ENCODE assay signal across 1 cellular context in genomic region chr4:141636771-141637460, GRCh38.
TF ChIP-seq lines count a peak whose summit lies in the region.

No MANE protein-coding gene starts in this region.

TF ChIP-seq in GM12878, 131 proteins besides CTCF, POLR2A, EP300 and RAD21 (continued from another document):
- TF ChIP-seq, protein P1, sequence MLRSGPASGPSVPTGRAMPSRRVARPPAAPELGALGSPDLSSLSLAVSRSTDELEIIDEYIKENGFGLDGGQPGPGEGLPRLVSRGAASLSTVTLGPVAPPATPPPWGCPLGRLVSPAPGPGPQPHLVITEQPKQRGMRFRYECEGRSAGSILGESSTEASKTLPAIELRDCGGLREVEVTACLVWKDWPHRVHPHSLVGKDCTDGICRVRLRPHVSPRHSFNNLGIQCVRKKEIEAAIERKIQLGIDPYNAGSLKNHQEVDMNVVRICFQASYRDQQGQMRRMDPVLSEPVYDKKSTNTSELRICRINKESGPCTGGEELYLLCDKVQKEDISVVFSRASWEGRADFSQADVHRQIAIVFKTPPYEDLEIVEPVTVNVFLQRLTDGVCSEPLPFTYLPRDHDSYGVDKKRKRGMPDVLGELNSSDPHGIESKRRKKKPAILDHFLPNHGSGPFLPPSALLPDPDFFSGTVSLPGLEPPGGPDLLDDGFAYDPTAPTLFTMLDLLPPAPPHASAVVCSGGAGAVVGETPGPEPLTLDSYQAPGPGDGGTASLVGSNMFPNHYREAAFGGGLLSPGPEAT (IDR thresholded peaks at IDR 0.05; ENCODE audit: low read depth), result no peak
- TF ChIP-seq ESRRA (IDR thresholded peaks at IDR 0.05; ENCODE audit: low read length) (no peak), FOXM1 (IDR thresholded peaks at IDR 0.05; ENCODE audit: low read depth, low read length) (no peak), JUNB (IDR thresholded peaks at IDR 0.05) (no peak), NR2F1 (conservative IDR thresholded peaks at IDR 0.05) (no peak), PAX5 (IDR thresholded peaks at IDR 0.05; ENCODE audit: borderline replicate concordance, low read depth, low read length) (peak; percentile 83), CEBPZ (IDR thresholded peaks at IDR 0.05; ENCODE audit: low read depth, low read length) (no peak), CREB1 (IDR thresholded peaks at IDR 0.05; ENCODE audit: low read depth) (no peak), STAT1 (conservative IDR thresholded peaks at IDR 0.05) (no peak), POLR2AphosphoS5 (IDR thresholded peaks at IDR 0.05; ENCODE audit: low read length) (peak; percentile 37; the same call in 1 of the 2 replicates), IKZF2 (IDR thresholded peaks at IDR 0.05) (peak in 1 of 2 experiments; percentile 42; a peak in 2 of 4 replicates), GATAD2B (conservative IDR thresholded peaks at IDR 0.05; ENCODE audit: low read depth) (peak; percentile 44; the same call in 1 of the 2 replicates), CREM (IDR thresholded peaks at IDR 0.05; ENCODE audit: low read depth) (peak; percentile 3; the same call in 1 of the 2 replicates), SREBF1 (IDR thresholded peaks at IDR 0.05; ENCODE audit: low read length) (no peak), BRCA1 (IDR thresholded peaks at IDR 0.05; ENCODE audit: low read depth, low read length) (no peak), IKZF1 (conservative IDR thresholded peaks at IDR 0.05) (0 out of 2 replicates have a peak, but pooled peaks have one; percentile 63), RUNX3 (IDR thresholded peaks at IDR 0.05; ENCODE audit: low read length) (0 out of 2 replicates have a peak, but pooled peaks have one; percentile 10), E4F1 (IDR thresholded peaks at IDR 0.05; ENCODE audit: borderline replicate concordance, partially characterized antibody) (no peak), MEF2B (IDR thresholded peaks at IDR 0.05; ENCODE audit: partially characterized antibody, poor library complexity, severe bottlenecking) (no peak), JUND (IDR thresholded peaks at IDR 0.05; ENCODE audit: low read depth, low read length) (no peak)
- TF ChIP-seq, protein P2, sequence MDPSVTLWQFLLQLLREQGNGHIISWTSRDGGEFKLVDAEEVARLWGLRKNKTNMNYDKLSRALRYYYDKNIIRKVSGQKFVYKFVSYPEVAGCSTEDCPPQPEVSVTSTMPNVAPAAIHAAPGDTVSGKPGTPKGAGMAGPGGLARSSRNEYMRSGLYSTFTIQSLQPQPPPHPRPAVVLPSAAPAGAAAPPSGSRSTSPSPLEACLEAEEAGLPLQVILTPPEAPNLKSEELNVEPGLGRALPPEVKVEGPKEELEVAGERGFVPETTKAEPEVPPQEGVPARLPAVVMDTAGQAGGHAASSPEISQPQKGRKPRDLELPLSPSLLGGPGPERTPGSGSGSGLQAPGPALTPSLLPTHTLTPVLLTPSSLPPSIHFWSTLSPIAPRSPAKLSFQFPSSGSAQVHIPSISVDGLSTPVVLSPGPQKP (IDR thresholded peaks at IDR 0.05; ENCODE audit: low read depth, low read length), result peak; percentile 39; the same call in 1 of the 2 replicates
- TF ChIP-seq, protein P3, sequence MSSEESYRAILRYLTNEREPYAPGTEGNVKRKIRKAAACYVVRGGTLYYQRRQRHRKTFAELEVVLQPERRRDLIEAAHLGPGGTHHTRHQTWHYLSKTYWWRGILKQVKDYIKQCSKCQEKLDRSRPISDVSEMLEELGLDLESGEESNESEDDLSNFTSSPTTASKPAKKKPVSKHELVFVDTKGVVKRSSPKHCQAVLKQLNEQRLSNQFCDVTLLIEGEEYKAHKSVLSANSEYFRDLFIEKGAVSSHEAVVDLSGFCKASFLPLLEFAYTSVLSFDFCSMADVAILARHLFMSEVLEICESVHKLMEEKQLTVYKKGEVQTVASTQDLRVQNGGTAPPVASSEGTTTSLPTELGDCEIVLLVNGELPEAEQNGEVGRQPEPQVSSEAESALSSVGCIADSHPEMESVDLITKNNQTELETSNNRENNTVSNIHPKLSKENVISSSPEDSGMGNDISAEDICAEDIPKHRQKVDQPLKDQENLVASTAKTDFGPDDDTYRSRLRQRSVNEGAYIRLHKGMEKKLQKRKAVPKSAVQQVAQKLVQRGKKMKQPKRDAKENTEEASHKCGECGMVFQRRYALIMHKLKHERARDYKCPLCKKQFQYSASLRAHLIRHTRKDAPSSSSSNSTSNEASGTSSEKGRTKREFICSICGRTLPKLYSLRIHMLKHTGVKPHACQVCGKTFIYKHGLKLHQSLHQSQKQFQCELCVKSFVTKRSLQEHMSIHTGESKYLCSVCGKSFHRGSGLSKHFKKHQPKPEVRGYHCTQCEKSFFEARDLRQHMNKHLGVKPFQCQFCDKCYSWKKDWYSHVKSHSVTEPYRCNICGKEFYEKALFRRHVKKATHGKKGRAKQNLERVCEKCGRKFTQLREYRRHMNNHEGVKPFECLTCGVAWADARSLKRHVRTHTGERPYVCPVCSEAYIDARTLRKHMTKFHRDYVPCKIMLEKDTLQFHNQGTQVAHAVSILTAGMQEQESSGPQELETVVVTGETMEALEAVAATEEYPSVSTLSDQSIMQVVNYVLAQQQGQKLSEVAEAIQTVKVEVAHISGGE (CRISPR knock-in tag; IDR thresholded peaks at IDR 0.05), result no peak
